8 cellular contexts compared by ENCODE assay signal in the genomic region with DNA sequence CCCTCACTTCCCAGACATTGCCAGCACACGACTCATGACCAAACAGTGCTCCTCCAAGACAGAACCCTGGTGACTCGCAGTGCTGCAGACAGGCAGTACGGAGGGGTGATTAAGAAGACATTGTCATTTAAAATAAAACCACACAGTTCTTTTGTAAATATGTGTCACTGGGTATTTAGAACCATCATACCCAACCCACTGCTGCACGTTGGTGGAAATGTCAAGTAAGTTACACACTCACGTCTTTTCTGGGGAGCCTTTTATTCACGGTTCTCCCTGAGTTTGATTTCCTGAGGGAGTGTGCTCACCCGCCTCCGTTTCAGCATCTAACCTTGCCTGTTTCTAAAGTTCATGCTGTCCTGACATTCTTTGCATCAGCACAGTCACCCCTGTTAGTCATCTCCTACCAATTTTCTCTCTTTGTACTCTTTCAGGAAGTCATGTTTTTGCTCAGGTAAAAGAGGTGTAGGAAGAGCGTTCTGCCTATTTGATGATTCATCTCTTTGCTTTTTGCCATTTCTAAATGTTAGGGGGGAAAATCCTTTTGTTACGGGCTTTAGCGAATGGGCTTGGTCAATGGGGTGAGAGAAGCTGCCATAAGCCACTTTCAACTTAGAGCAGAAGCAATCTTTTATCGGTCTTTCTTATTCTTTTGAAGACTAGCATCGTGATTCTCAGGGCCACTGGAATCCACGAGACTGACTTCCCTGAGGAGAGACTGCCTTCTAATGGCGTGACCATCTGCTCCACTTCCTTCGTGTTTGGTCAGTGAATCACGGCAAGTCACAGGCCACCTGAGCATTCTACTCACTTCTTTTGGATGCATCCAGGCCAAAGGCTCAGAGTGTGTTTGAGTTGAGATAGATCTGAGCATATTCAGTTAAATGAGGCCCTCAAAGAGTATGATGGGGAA.
DNase-seq lines count a peak whose midpoint lies in the region; ATAC-seq and TF ChIP-seq lines count a peak whose summit lies in the region.
"Had no signal": no experiment of that assay in that cellular context is flagged by ENCODE, and none has a peak within 500 bp of the region (broad histone marks: within the 10 kb centered on the region; RNA-seq: fewer than 3 reads in every experiment).

No MANE protein-coding gene starts in this region.

- ATAC-seq in stimulated activated naive CD8-positive, alpha-beta T cell treated with anti-CD3 and anti-CD28 coated beads, Interleukin-15, Interleukin-2, amounts not matched to agents 100 U/mL and 50 U/mL, for 24 hours = peak; percentile 80
- ATAC-seq in Right ventricle myocardium superior (ENCODE audit: poor library complexity) = no peak
- ATAC-seq in HG03108 (IDR thresholded peaks at IDR 0.05; ENCODE audit: unreplicated experiment) = no peak

- no peak overlapping the region for H3K9ac ChIP-seq in HUES48 (ENCODE audit: low read depth, low read length)

- H3K36me3 ChIP-seq in HUES48 (ENCODE audit: control insufficient read depth, insufficient read depth, low read length) = no peaks in the 10 kb centered on the region
- H3K36me3 ChIP-seq: prostate gland had no signal

- peaks cover 27% of the 10 kb centered on the region for H3K4me1 ChIP-seq in HUES48 (ENCODE audit: control insufficient read depth, insufficient read depth, low read length)
- H3K4me1 ChIP-seq: prostate gland had no signal

- intact Hi-C loops in Right ventricle myocardium superior (cut with DNase I) = no loop called here

- peak; percentile 58 for DNase-seq in activated CD8-positive, alpha-beta memory T cell treated with anti-CD3 and anti-CD28 coated beads, Interleukin-2, amount 50 U/mL, for 24 hours (ENCODE audit: extremely low read depth)
- DNase-seq in foreskin fibroblast = peak; percentile 74 to 81
- peak; percentile 62 for DNase-seq in stimulated activated naive CD8-positive, alpha-beta T cell treated with anti-CD3 and anti-CD28 coated beads, Interleukin-15, Interleukin-2, amounts not matched to agents 100 U/mL and 50 U/mL, for 24 hours
- DNase-seq in Right ventricle myocardium superior = no peak
- no peak for DNase-seq in NCI-H446 (lab: John Stamatoyannopoulos, UW)

- H3K9me3 ChIP-seq in HUES48 (ENCODE audit: control insufficient read depth, insufficient read depth, low read length) = no peaks in the 10 kb centered on the region
- H3K9me3 ChIP-seq: prostate gland had no signal

- no peak overlapping the region for H3K4me3 ChIP-seq in HUES48 (ENCODE audit: low read depth, low read length)
- no peak overlapping the region for H3K4me3 ChIP-seq in foreskin fibroblast (ENCODE audit: low read depth in 1 of 2, low read length in 2 of 2)
- H3K4me3 ChIP-seq: prostate gland had no signal

- H3K27me3 ChIP-seq in HUES48 (ENCODE audit: control insufficient read depth, insufficient read depth, low read length) = no peaks in the 10 kb centered on the region

- H3K27ac ChIP-seq in HUES48 (ENCODE audit: low read depth, low read length) = peak overlapping the region; percentile 85
- H3K27ac ChIP-seq: prostate gland had no signal

- no peak for TF ChIP-seq CTCF in foreskin fibroblast (IDR thresholded peaks at IDR 0.05; ENCODE audit: low read depth, low read length)

Comparison
In these comparisons a context has a peak if more than half of its experiments do, and no peak if none do; other contexts are left out.
1. DNase-seq: peak in activated CD8-positive, alpha-beta memory T cell treated with anti-CD3 and anti-CD28 coated beads, Interleukin-2, amount 50 U/mL, for 24 hours (single experiment), foreskin fibroblast (2 of 2) and stimulated activated naive CD8-positive, alpha-beta T cell treated with anti-CD3 and anti-CD28 coated beads, Interleukin-15, Interleukin-2, amounts not matched to agents 100 U/mL and 50 U/mL, for 24 hours (single experiment); none in Right ventricle myocardium superior (single experiment) and NCI-H446 (0 of 2).